21 cellular contexts compared by ENCODE assay signal in the genomic region with DNA sequence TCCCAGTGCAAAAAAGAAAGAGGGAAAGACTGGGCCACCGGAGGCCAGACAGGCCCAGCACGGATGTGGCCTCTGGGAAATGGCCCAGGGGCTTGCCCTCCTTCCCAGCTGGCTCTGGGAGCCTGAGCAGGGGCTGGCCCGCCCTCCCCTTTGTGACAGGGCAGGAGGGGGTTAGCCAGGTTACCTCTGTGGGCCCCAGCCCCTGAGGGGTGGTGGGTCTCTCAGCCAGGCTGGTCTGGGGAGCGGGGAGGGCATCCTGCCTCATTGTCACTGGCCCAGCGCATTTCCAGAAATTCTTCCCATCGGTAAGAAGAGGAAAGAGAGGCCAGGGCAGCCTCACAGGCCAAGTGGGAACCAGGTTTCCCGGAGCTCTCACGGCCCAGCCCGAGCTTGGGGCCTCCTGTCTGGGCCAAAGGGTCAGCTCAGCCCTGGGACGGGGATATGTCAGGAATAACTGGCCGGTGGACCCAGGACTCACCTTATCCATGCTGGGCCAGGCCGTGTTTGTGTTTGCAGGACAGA.
DNase-seq lines count a peak whose midpoint lies in the region; ATAC-seq and TF ChIP-seq lines count a peak whose summit lies in the region.
"Had no signal": no experiment of that assay in that cellular context is flagged by ENCODE, and none has a peak within 500 bp of the region (broad histone marks: within the 10 kb centered on the region; RNA-seq: fewer than 3 reads in every experiment).

No MANE protein-coding gene starts in this region.

- no peak overlapping the region for H2AFZ ChIP-seq in H9 (ENCODE audit: low read length)

- WGBS in H9 (ENCODE audit: extremely low coverage, insufficient read length, low lambda C conversion rate) = no CpG with 5 or more reads among the region's 12 CpGs

- intact Hi-C loops in breast epithelium (cut with DNase I; ENCODE audit: low total_unique reads) = no loop called here

- no peaks in the 10 kb centered on the region for H3K79me2 ChIP-seq in H9 (ENCODE audit: insufficient read depth, low read length)

- H3K27ac ChIP-seq in H9 (ENCODE audit: insufficient read length, low read depth, low read length) (no peak overlapping the region), breast epithelium (peak overlapping the region; percentile 48 to 66), subcutaneous abdominal adipose tissue (ENCODE audit: low read depth, low read length) (peak overlapping the region; percentile 57)
- H3K27ac ChIP-seq: body of pancreas had no signal

- TF ChIP-seq CTCF in H9 (conservative IDR thresholded peaks at IDR 0.05) (no peak), breast epithelium (IDR thresholded peaks at IDR 0.05) (no peak), mesothelial cell of epicardium (IDR thresholded peaks at IDR 0.05; ENCODE audit: unreplicated experiment) (no peak)

- H3K9ac ChIP-seq in H9 (ENCODE audit: extremely low read depth, insufficient read length, low read length) (no peak overlapping the region), subcutaneous abdominal adipose tissue (ENCODE audit: low read length in 5 of 5) (peak overlapping the region in 1 of 5 donors; percentile 6)

- no peak overlapping the region for H2BK5ac ChIP-seq in H9 (ENCODE audit: insufficient read length, low read length)

- H2AK5ac ChIP-seq in H9 (ENCODE audit: insufficient read length, low read length) = no peak overlapping the region

- H3K9me3 Mint-ChIP-seq in H9 = no peaks in the 10 kb centered on the region; a peak in 1 of 5 replicates
- no peaks in the 10 kb centered on the region for H3K9me3 Mint-ChIP-seq in mesothelial cell of epicardium
- H3K9me3 Mint-ChIP-seq: activated naive CD8-positive, alpha-beta T cell treated with anti-CD3 and anti-CD28 coated beads for 36 hours; activated T-cell treated with anti-CD3 and anti-CD28 coated beads, Interleukin-2, amount 50 U/mL, for 4 hours; naive thymus-derived CD4-positive, alpha-beta T cell; T-cell had no signal

- peak overlapping the region; percentile 96 for H4K8ac ChIP-seq in H9 (replicated peaks; ENCODE audit: insufficient read length, low read depth, low read length)

- no peak overlapping the region for H3K4ac ChIP-seq in H9 (ENCODE audit: low read depth, low read length)

- H2BK20ac ChIP-seq in H9 (ENCODE audit: low read depth, low read length, poor library complexity, severe bottlenecking) = no peak overlapping the region

- no peak overlapping the region for H4K5ac ChIP-seq in H9 (ENCODE audit: insufficient read length, low read depth, low read length)

- H3K36me3 ChIP-seq in breast epithelium (no peaks in the 10 kb centered on the region), subcutaneous abdominal adipose tissue (ENCODE audit: control insufficient read depth in 5 of 5, insufficient read depth in 5 of 5, low read length in 5 of 5) (no peaks in the 10 kb centered on the region)
- H3K36me3 ChIP-seq: HAP-1 had no signal

- H2BK12ac ChIP-seq in H9 (ENCODE audit: insufficient read length, low read depth, low read length) = no peak overlapping the region

- H3K4me1 ChIP-seq in H9 (ENCODE audit: insufficient read depth, low read length) = no peaks in the 10 kb centered on the region; the same call in 1 of the 2 replicates
- H3K4me1 ChIP-seq in breast epithelium = peaks cover 8 to 16% of the 10 kb centered on the region in 2 donors
- H3K4me1 ChIP-seq in subcutaneous abdominal adipose tissue (ENCODE audit: control insufficient read depth in 5 of 5, insufficient read depth in 5 of 5, low read length in 5 of 5) = peaks cover 7 to 34% (median 19%) of the 10 kb centered on the region in 5 donors
- H3K4me1 ChIP-seq: body of pancreas had no signal

- H3K4me1 Mint-ChIP-seq in H9 (peaks cover 22 to 33% of the 10 kb centered on the region in 2 experiments), mesothelial cell of epicardium (peaks cover 72% of the 10 kb centered on the region)

- no peaks in the 10 kb centered on the region for H3K23me2 ChIP-seq in H9 (ENCODE audit: insufficient read length, low read depth, low read length, poor library complexity, severe bottlenecking)

- H3K4me3 Mint-ChIP-seq in H9 (no peak overlapping the region), mesothelial cell of epicardium (no peak overlapping the region)
- H3K4me3 Mint-ChIP-seq: activated naive CD8-positive, alpha-beta T cell treated with anti-CD3 and anti-CD28 coated beads for 36 hours; activated T-cell treated with anti-CD3 and anti-CD28 coated beads, Interleukin-2, amount 50 U/mL, for 4 hours; naive thymus-derived CD4-positive, alpha-beta T cell; T-cell had no signal

- H3T11ph ChIP-seq in H9 (ENCODE audit: low read length) = no peak overlapping the region

- H3K79me1 ChIP-seq in H9 (ENCODE audit: insufficient read depth, low read depth, low read length, poor library complexity, severe bottlenecking) = no peaks in the 10 kb centered on the region

- H2BK120ac ChIP-seq in H9 (ENCODE audit: low read depth, low read length, poor library complexity, severe bottlenecking) = no peak overlapping the region

- no peak overlapping the region for H2BK15ac ChIP-seq in H9 (ENCODE audit: low read depth, low read length)

- no peak overlapping the region for H4K91ac ChIP-seq in H9 (ENCODE audit: insufficient read length, low read depth, low read length)

- H3K56ac ChIP-seq in H9 (ENCODE audit: insufficient read length, low read depth, low read length) = no peak overlapping the region

- H3K4me2 ChIP-seq in H9 (ENCODE audit: insufficient read depth, insufficient read length, low read length) = no peak overlapping the region

- no peak for TF ChIP-seq POLR2A in breast epithelium (IDR thresholded peaks at IDR 0.05)

- H4K20me1 ChIP-seq in H9 (ENCODE audit: control insufficient read depth, insufficient read depth, insufficient read length) = no peaks in the 10 kb centered on the region

- H3K9me3 ChIP-seq in H9 (ENCODE audit: control insufficient read depth, low read depth, low read length) (no peaks in the 10 kb centered on the region), breast epithelium (no peaks in the 10 kb centered on the region), subcutaneous abdominal adipose tissue (ENCODE audit: control insufficient read depth in 5 of 5, low read length in 5 of 5) (no peaks in the 10 kb centered on the region)
- H3K9me3 ChIP-seq: body of pancreas, HAP-1 had no signal

- no peak overlapping the region; a peak in 2 of 7 replicates for H3K27ac Mint-ChIP-seq in H9
- H3K27ac Mint-ChIP-seq in mesothelial cell of epicardium = peak overlapping the region; percentile 94
- H3K27ac Mint-ChIP-seq: activated naive CD8-positive, alpha-beta T cell treated with anti-CD3 and anti-CD28 coated beads for 36 hours; T-cell had no signal

- DNase-seq in H9 (no peak), breast epithelium (ENCODE audit: low spot score in 2 of 2) (no peak), mesothelial cell of epicardium (ENCODE audit: low spot score in 2 of 2, unreplicated experiment in 2 of 2) (no peak), DMS153 treated with DMSO at 0.1 percent for 48 hours (lab: John Stamatoyannopoulos, UW; ENCODE audit: unreplicated experiment) (no peak)
- no peak for DNase-seq in activated CD4-positive, CD25-positive, alpha-beta regulatory T cell treated with anti-CD3 and anti-CD28 coated beads, Interleukin-2, amount 50 U/mL, for 72 hours
- DNase-seq: activated CD4-positive, alpha-beta T cell treated with anti-CD3 and anti-CD28 coated beads, Interleukin-2, amount 50 U/mL, for 48 hours; activated naive CD8-positive, alpha-beta T cell treated with anti-CD3 and anti-CD28 coated beads for 36 hours; activated T-cell treated with anti-CD3 and anti-CD28 coated beads, Interleukin-2, amount 50 U/mL, for 4 hours; AML-193; body of pancreas; EL; naive thymus-derived CD4-positive, alpha-beta T cell; NCI-H187; RPMI8226; stimulated activated naive CD8-positive, alpha-beta T cell treated with anti-CD3 and anti-CD28 coated beads, Interleukin-15, Interleukin-2, amounts not matched to agents 100 U/mL and 50 U/mL, for 24 hours; T-cell had no signal

- H3K18ac ChIP-seq in H9 (ENCODE audit: insufficient read length, low read depth, low read length) = no peak overlapping the region

- H3K4me3 ChIP-seq in breast epithelium (no peak overlapping the region), subcutaneous abdominal adipose tissue (ENCODE audit: low read depth in 1 of 5, low read length in 5 of 5) (no peak overlapping the region)
- H3K4me3 ChIP-seq: body of pancreas, HAP-1, lung had no signal

- ATAC-seq in GM19023 (IDR thresholded peaks at IDR 0.05; ENCODE audit: unreplicated experiment) (no peak), GM19328 (IDR thresholded peaks at IDR 0.05; ENCODE audit: unreplicated experiment) (no peak)
- ATAC-seq: activated T-cell treated with anti-CD3 and anti-CD28 coated beads, Interleukin-2, amount 50 U/mL, for 4 hours; body of pancreas; naive thymus-derived CD4-positive, alpha-beta T cell; stimulated activated naive CD8-positive, alpha-beta T cell treated with anti-CD3 and anti-CD28 coated beads, Interleukin-15, Interleukin-2, amounts not matched to agents 100 U/mL and 50 U/mL, for 24 hours; T-cell had no signal

- peaks cover 2% of the 10 kb centered on the region; the same call in 1 of the 2 replicates for H3K27me3 Mint-ChIP-seq in H9 (ENCODE audit: low read depth)
- no peaks in the 10 kb centered on the region for H3K27me3 Mint-ChIP-seq in mesothelial cell of epicardium (ENCODE audit: low read depth)
- H3K27me3 Mint-ChIP-seq: activated naive CD8-positive, alpha-beta T cell treated with anti-CD3 and anti-CD28 coated beads for 36 hours; T-cell had no signal

- H3K23ac ChIP-seq in H9 (ENCODE audit: insufficient read length, low read depth, low read length) = no peak overlapping the region

- H3K14ac ChIP-seq in H9 (ENCODE audit: insufficient read depth, low read length) = 0 out of 2 replicates have a peak overlapping the region, but pooled peaks have one; percentile 23

- H3K27me3 ChIP-seq in H9 (ENCODE audit: insufficient read depth, low read length) (no peaks in the 10 kb centered on the region), breast epithelium (no peaks in the 10 kb centered on the region), subcutaneous abdominal adipose tissue (ENCODE audit: control insufficient read depth in 5 of 5, insufficient read depth in 4 of 5, low read length in 5 of 5) (no peaks in the 10 kb centered on the region)
- H3K27me3 ChIP-seq: body of pancreas had no signal

- H3K36me3 Mint-ChIP-seq in H9 (ENCODE audit: insufficient read depth in 1 of 3, low read depth in 3 of 3) = no peaks in the 10 kb centered on the region
- H3K36me3 Mint-ChIP-seq in mesothelial cell of epicardium = no peaks in the 10 kb centered on the region
- H3K36me3 Mint-ChIP-seq: activated naive CD8-positive, alpha-beta T cell treated with anti-CD3 and anti-CD28 coated beads for 36 hours; T-cell had no signal
